8 cellular contexts compared by ENCODE assay signal in genomic region chr7:37342665-37343471, GRCh38.
A peak's percentile ranks its signal among the peaks of the same experiment; 100 is the strongest.
DNase-seq lines count a peak whose midpoint lies in the region; ATAC-seq and TF ChIP-seq lines count a peak whose summit lies in the region.

No MANE protein-coding gene starts in this region.

- H3K79me2 ChIP-seq in OCI-LY3 (ENCODE audit: low read length) (peaks cover 81% of the 10 kb centered on the region), mesendoderm (ENCODE audit: control insufficient read depth, insufficient read depth, low read length) (no peaks in the 10 kb centered on the region)

- H3K18ac ChIP-seq in mesendoderm (ENCODE audit: low read length): peak overlapping the region; percentile 20

- WGBS in mesendoderm (ENCODE audit: extremely low coverage, insufficient coverage, low lambda C conversion rate): no CpG with 5 or more reads among the region's 20 CpGs

- H3K23ac ChIP-seq in mesendoderm (ENCODE audit: low read length): peak overlapping the region; percentile 56

- H2BK120ac ChIP-seq in mesendoderm (ENCODE audit: low read depth, low read length): no peak overlapping the region

- peak overlapping the region; percentile 35 for H2BK5ac ChIP-seq in mesendoderm (ENCODE audit: low read length)

- H3K27ac ChIP-seq in OCI-LY3 (ENCODE audit: low read length): peak overlapping the region; percentile 98
- H3K27ac ChIP-seq in mesendoderm (ENCODE audit: low read depth, low read length): no peak overlapping the region
- peak overlapping the region; percentile 59 for H3K27ac ChIP-seq in substantia nigra (ENCODE audit: low read depth, low read length, poor library complexity, severe bottlenecking)

- TF ChIP-seq CTCF in OCI-LY3 (IDR thresholded peaks at IDR 0.05; ENCODE audit: low read depth, low read length): peak; percentile 57

- no peak overlapping the region for H2BK15ac ChIP-seq in mesendoderm (replicated peaks; ENCODE audit: low read depth)

- H2AFZ ChIP-seq in OCI-LY3 (ENCODE audit: low read depth, low read length): peak overlapping the region; percentile 15; the same call in 1 of the 2 replicates

- H3K9ac ChIP-seq in OCI-LY3 (ENCODE audit: low read length) (peak overlapping the region; percentile 99), mesendoderm (ENCODE audit: low read length) (no peak overlapping the region)

- H3K4ac ChIP-seq in mesendoderm (ENCODE audit: low read depth, low read length): no peak overlapping the region

- H3K56ac ChIP-seq in mesendoderm (ENCODE audit: low read length): peak overlapping the region; percentile 59

- no peaks in the 10 kb centered on the region for H3K9me3 ChIP-seq in OCI-LY3 (ENCODE audit: insufficient read depth, low read length)

- peak overlapping the region; percentile 89 for H3K4me2 ChIP-seq in OCI-LY3 (ENCODE audit: low read length)
- no peak overlapping the region for H3K4me2 ChIP-seq in mesendoderm (ENCODE audit: low read length)

- peak; percentile 44 to 59 for DNase-seq in activated T-helper 1 cell treated with anti-CD3 and anti-CD28 coated beads, Interleukin-2, amount 50 U/mL, for 16 hours (ENCODE audit: low read depth in 1 of 2, low spot score in 1 of 2)
- DNase-seq in mesendoderm (no peak), substantia nigra (lab: John Stamatoyannopoulos, UW) (peak in 7 of 49 donors; percentile 13 to 56 (median 16)), NCI-H1092 treated with DMSO at 0.1 percent for 48 hours (lab: John Stamatoyannopoulos, UW) (no peak), NCI-H2171 (lab: John Stamatoyannopoulos, UW) (no peak)

- peak overlapping the region; percentile 99 for H3K4me3 ChIP-seq in OCI-LY3 (ENCODE audit: low read length)
- H3K4me3 ChIP-seq in mesendoderm (ENCODE audit: low read length): no peak overlapping the region

- no peak overlapping the region for H4K5ac ChIP-seq in mesendoderm (ENCODE audit: low read length)

- peaks cover 57% of the 10 kb centered on the region for H3K4me1 ChIP-seq in OCI-LY3 (ENCODE audit: low read length)
- H3K4me1 ChIP-seq in mesendoderm (ENCODE audit: control insufficient read depth, low read depth, low read length): peaks cover 8% of the 10 kb centered on the region

- no peaks in the 10 kb centered on the region for H3K79me1 ChIP-seq in mesendoderm (ENCODE audit: low read length)

- H2AK5ac ChIP-seq in mesendoderm (ENCODE audit: low read length): no peak overlapping the region

- H3K36me3 ChIP-seq in OCI-LY3 (replicated peaks; ENCODE audit: low read depth, low read length): peaks cover 36% of the 10 kb centered on the region
- no peaks in the 10 kb centered on the region for H3K36me3 ChIP-seq in mesendoderm (ENCODE audit: control insufficient read depth, insufficient read depth, low read length)

- H4K20me1 ChIP-seq in OCI-LY3 (ENCODE audit: insufficient read depth, low read length): peaks cover 23% of the 10 kb centered on the region

- peak; percentile 33 for ATAC-seq in GM18499 (IDR thresholded peaks at IDR 0.05; ENCODE audit: insufficient read depth, unreplicated experiment)
- peak; percentile 70 for ATAC-seq in HG02759 (IDR thresholded peaks at IDR 0.05; ENCODE audit: unreplicated experiment)

- H3K27me3 ChIP-seq in OCI-LY3 (ENCODE audit: low read depth, low read length) (no peaks in the 10 kb centered on the region), mesendoderm (ENCODE audit: insufficient read depth, low read length, poor library complexity) (no peaks in the 10 kb centered on the region)

- H4K8ac ChIP-seq in mesendoderm (ENCODE audit: low read depth, low read length): no peak overlapping the region

Comparison
In these comparisons a context has a peak if more than half of its experiments do, and no peak if none do; other contexts are left out.
1. DNase-seq: peak in activated T-helper 1 cell treated with anti-CD3 and anti-CD28 coated beads, Interleukin-2, amount 50 U/mL, for 16 hours (2 of 2); none in mesendoderm (single experiment), NCI-H1092 treated with DMSO at 0.1 percent for 48 hours (single experiment) and NCI-H2171 (single experiment).